In genomic region chr5:138338411-138339085, GRCh38 we compare ENCODE assay signal across 8 cellular contexts. TPM values are rescaled to one million over a fixed set of nuclear protein-coding genes. Genes with fewer than 3 reads are reported as not detected.
DNase-seq lines count a peak whose midpoint lies in the region; ATAC-seq and TF ChIP-seq lines count a peak whose summit lies in the region.

No MANE protein-coding gene starts in this region.

- POLR2A ChIA-PET in BJ (lab: Charles Lee), result interaction anchor here (0.8 to 1.2 kb wide), 2 partner anchors 11 to 13 kb away, joined by 3 read pairs; no protein-coding TSS in a partner anchor

- DNase-seq in BJ (ENCODE audit: low read depth), result no peak
- DNase-seq in T-helper 17 cell, result no peak
- DNase-seq in fibroblast of villous mesenchyme (ENCODE audit: low read depth), result no peak
- DNase-seq in NK-92 (lab: John Stamatoyannopoulos, UW; ENCODE audit: unreplicated experiment), result no peak
- no peak for DNase-seq in pons (ENCODE audit: low spot score)

- H3K27me3 Mint-ChIP-seq in T-helper 17 cell, result peaks cover 7% of the 10 kb centered on the region

- CTCF ChIA-PET in BJ (lab: Yijun Ruan, JAX), result interaction anchor here (1.0 to 8.9 kb wide), 2 partner anchors 10 to 14 kb away, joined by 3 to 118 read pairs; partner anchors contain the start of gene KDM3B

- H3K36me3 ChIP-seq in BJ (ENCODE audit: control insufficient read depth, insufficient read depth, low read length) (peaks cover 3% of the 10 kb centered on the region; the same call in 1 of the 2 replicates), skeletal muscle satellite cell (ENCODE audit: insufficient read depth, low read length) (peaks cover 19% of the 10 kb centered on the region)

- peak overlapping the region; percentile 98 for H3K4me2 ChIP-seq in skeletal muscle satellite cell (ENCODE audit: low read length)

- no peaks in the 10 kb centered on the region for H3K27me3 ChIP-seq in BJ (ENCODE audit: control insufficient read depth, insufficient read depth, low read length)
- no peaks in the 10 kb centered on the region for H3K27me3 ChIP-seq in skeletal muscle satellite cell (ENCODE audit: control insufficient read depth, insufficient read depth, low read length)

- H3K9ac ChIP-seq in skeletal muscle satellite cell (ENCODE audit: low read depth, low read length), result peak overlapping the region; percentile 98

- H3K27ac Mint-ChIP-seq in T-helper 17 cell, result peak overlapping the region; percentile 97

- no peaks in the 10 kb centered on the region for H3K9me3 ChIP-seq in T-helper 17 cell (ENCODE audit: control insufficient read depth, low read length, poor library complexity, severe bottlenecking)
- no peaks in the 10 kb centered on the region for H3K9me3 ChIP-seq in skeletal muscle satellite cell (replicated peaks; ENCODE audit: low read length)

- peak overlapping the region; percentile 92 for H3K4me3 Mint-ChIP-seq in T-helper 17 cell

- peak; percentile 8 for ATAC-seq in GM21717 (IDR thresholded peaks at IDR 0.05; ENCODE audit: unreplicated experiment)
- no peak for ATAC-seq in T-helper 17 cell
- no peak for ATAC-seq in GM18870 (IDR thresholded peaks at IDR 0.05; ENCODE audit: unreplicated experiment)

- peaks cover 15% of the 10 kb centered on the region for H3K4me1 ChIP-seq in skeletal muscle satellite cell (ENCODE audit: control insufficient read depth, insufficient read depth, low read length)

- TF ChIP-seq CTCF in BJ (IDR thresholded peaks at IDR 0.05; ENCODE audit: insufficient read depth, low read depth, low read length) (no peak), fibroblast of villous mesenchyme (IDR thresholded peaks at IDR 0.05; ENCODE audit: insufficient read depth, low read depth, low read length) (no peak)

- H3K36me3 Mint-ChIP-seq in T-helper 17 cell (ENCODE audit: low read depth), result peaks cover 2% of the 10 kb centered on the region

- H3K4me1 Mint-ChIP-seq in T-helper 17 cell, result peaks cover 23% of the 10 kb centered on the region

- H3K4me3 ChIP-seq in BJ (ENCODE audit: low read depth, low read length) (peak overlapping the region; percentile 77), fibroblast of villous mesenchyme (ENCODE audit: low read depth, low read length) (peak overlapping the region; percentile 94), skeletal muscle satellite cell (ENCODE audit: low read length) (peak overlapping the region; percentile 91)

RNA-seq across cellular contexts. Expression of gene FAM53C, which starts 0.5 kb away (rescaled TPM):
- 30.1 and 31.3 TPM in 2 replicates for polyA plus RNA-seq in BJ (2011; rRNA removed)
- polyA minus RNA-seq in BJ (2011; rRNA and poly(A)+ RNA removed), result 29.2 and 50.4 TPM in 2 replicates
- total RNA-seq in T-helper 17 cell (10 to 100 TPM; 50.1 to 59.8 TPM), fibroblast of villous mesenchyme (34.1 and 46.6 TPM in 2 replicates)
- 22.7 and 26.6 TPM in 2 replicates for total RNA-seq in skeletal muscle satellite cell (2012; rRNA removed)

RNA-seq across cellular contexts. Expression of gene CDC25C, which starts 6.9 kb away (rescaled TPM):
- 7.8 and 8.7 TPM in 2 replicates for polyA plus RNA-seq in BJ (2011; rRNA removed)
- polyA minus RNA-seq in BJ (2011; rRNA and poly(A)+ RNA removed), result 3.0 and 4.2 TPM in 2 replicates
- total RNA-seq in T-helper 17 cell, result not detected
- total RNA-seq in fibroblast of villous mesenchyme, result 4.8 and 6.9 TPM in 2 replicates
- total RNA-seq in skeletal muscle satellite cell (2012; rRNA removed), result 3.7 and 5.6 TPM in 2 replicates

RNA-seq across cellular contexts. Expression of gene KDM3B, which starts 13.9 kb away (rescaled TPM):
- 20.4 and 21.2 TPM in 2 replicates for polyA plus RNA-seq in BJ (2011; rRNA removed)
- polyA minus RNA-seq in BJ (2011; rRNA and poly(A)+ RNA removed), result 23.3 and 27.8 TPM in 2 replicates
- 10 to 100 TPM; 74.0 to 74.5 TPM for total RNA-seq in T-helper 17 cell
- 45.1 and 51.4 TPM in 2 replicates for total RNA-seq in fibroblast of villous mesenchyme
- total RNA-seq in skeletal muscle satellite cell (2012; rRNA removed), result 29.2 and 29.9 TPM in 2 replicates
